ENCODE assay signal across 23 cellular contexts in genomic region chr6:2187826-2188225, GRCh38.
"Had no signal": no experiment of that assay in that cellular context is flagged by ENCODE, and none has a peak within 500 bp of the region (broad histone marks: within the 10 kb centered on the region; RNA-seq: fewer than 3 reads in every experiment).

No MANE protein-coding gene starts in this region.

- H3K36me3 Mint-ChIP-seq: neural progenitor cell, type B pancreatic cell had no signal

- H3K4me3 ChIP-seq: breast epithelium, coronary artery, heart right ventricle, left ventricle myocardium inferior, neural progenitor cell, vagina had no signal

- DNase-seq: activated CD4-positive, alpha-beta memory T cell treated with anti-CD3 and anti-CD28 coated beads for 36 hours; activated CD4-positive, alpha-beta T cell treated with anti-CD3 and anti-CD28 coated beads for 4 hours; activated CD4-positive, CD25-positive, alpha-beta regulatory T cell; activated effector memory CD4-positive, alpha-beta T cell treated with Interleukin-2 at 50 U/mL for 16 hours; activated naive CD4-positive, alpha-beta T cell treated with anti-CD3 and anti-CD28 coated beads for 36 hours; activated naive CD8-positive, alpha-beta T cell treated with anti-CD3 and anti-CD28 coated beads, Interleukin-2, amount 10 ng/mL, durations not matched to agents 7 days and 5 days; activated T-cell treated with anti-CD3 and anti-CD28 coated beads, Interleukin-2, amount 50 U/mL, for 72 hours; amniotic stem cell; cerebellar nuclear complex; endodermal cell; heart right ventricle; left ventricle myocardium inferior; naive thymus-derived CD4-positive, alpha-beta T cell; retina; stimulated activated CD4-positive, alpha-beta T cell treated with anti-CD3 and anti-CD28 coated beads, Interleukin-2, amount 100 ng/mL, for 48 hours; stimulated activated CD8-positive, alpha-beta memory T cell treated with anti-CD3 and anti-CD28 coated beads, Interleukin-4, amount 100 ng/mL, for 48 hours; stimulated activated naive B cell treated with anti-CD40 and anti-IgM and Interleukin-4, amounts not matched to agents 10 μg/mL and 1 μg/mL and 100 μg/mL, for 72 hours; T1000 had no signal

- H3K9me3 Mint-ChIP-seq: activated CD4-positive, alpha-beta memory T cell treated with anti-CD3 and anti-CD28 coated beads for 36 hours; activated naive CD8-positive, alpha-beta T cell treated with anti-CD3 and anti-CD28 coated beads, Interleukin-2, amount 10 ng/mL, durations not matched to agents 7 days and 5 days; activated T-cell treated with anti-CD3 and anti-CD28 coated beads, Interleukin-2, amount 50 U/mL, for 72 hours; endodermal cell; naive thymus-derived CD4-positive, alpha-beta T cell; neural progenitor cell; type B pancreatic cell had no signal

- H3K4me3 Mint-ChIP-seq: activated CD4-positive, alpha-beta memory T cell treated with anti-CD3 and anti-CD28 coated beads for 36 hours; activated naive CD4-positive, alpha-beta T cell treated with anti-CD3 and anti-CD28 coated beads for 36 hours; activated naive CD8-positive, alpha-beta T cell treated with anti-CD3 and anti-CD28 coated beads, Interleukin-2, amount 10 ng/mL, durations not matched to agents 7 days and 5 days; activated T-cell treated with anti-CD3 and anti-CD28 coated beads, Interleukin-2, amount 50 U/mL, for 72 hours; endodermal cell; naive thymus-derived CD4-positive, alpha-beta T cell; neural progenitor cell; stimulated activated naive B cell treated with anti-CD40 and anti-IgM and Interleukin-4, amounts not matched to agents 10 μg/mL and 1 μg/mL and 100 μg/mL, for 72 hours; type B pancreatic cell had no signal

- ATAC-seq: heart right ventricle; naive thymus-derived CD4-positive, alpha-beta T cell; stimulated activated naive B cell treated with anti-CD40 and anti-IgM and Interleukin-4, amounts not matched to agents 10 μg/mL and 1 μg/mL and 100 μg/mL, for 72 hours had no signal

- H3K27ac Mint-ChIP-seq: activated CD4-positive, alpha-beta memory T cell treated with anti-CD3 and anti-CD28 coated beads for 36 hours; activated naive CD4-positive, alpha-beta T cell treated with anti-CD3 and anti-CD28 coated beads for 36 hours; activated naive CD8-positive, alpha-beta T cell treated with anti-CD3 and anti-CD28 coated beads, Interleukin-2, amount 10 ng/mL, durations not matched to agents 7 days and 5 days; activated T-cell treated with anti-CD3 and anti-CD28 coated beads, Interleukin-2, amount 50 U/mL, for 72 hours; endodermal cell; naive thymus-derived CD4-positive, alpha-beta T cell; neural progenitor cell; stimulated activated naive B cell treated with anti-CD40 and anti-IgM and Interleukin-4, amounts not matched to agents 10 μg/mL and 1 μg/mL and 100 μg/mL, for 72 hours; type B pancreatic cell had no signal

- H3K4me1 Mint-ChIP-seq: neural progenitor cell had no signal

- H3K27me3 Mint-ChIP-seq: activated naive CD8-positive, alpha-beta T cell treated with anti-CD3 and anti-CD28 coated beads, Interleukin-2, amount 10 ng/mL, durations not matched to agents 7 days and 5 days; stimulated activated naive B cell treated with anti-CD40 and anti-IgM and Interleukin-4, amounts not matched to agents 10 μg/mL and 1 μg/mL and 100 μg/mL, for 72 hours; type B pancreatic cell had no signal
